16 cellular contexts compared by ENCODE assay signal in genomic region chr10:124655191-124656112, GRCh38.
DNase-seq lines count a peak whose midpoint lies in the region; ATAC-seq and TF ChIP-seq lines count a peak whose summit lies in the region.
"Had no signal": no experiment of that assay in that cellular context is flagged by ENCODE, and none has a peak within 500 bp of the region (broad histone marks: within the 10 kb centered on the region; RNA-seq: fewer than 3 reads in every experiment).

No MANE protein-coding gene starts in this region.

- H2AFZ ChIP-seq in neuronal stem cell (ENCODE audit: low read length) (no peak overlapping the region), osteoblast (ENCODE audit: low read length) (no peak overlapping the region), mesenchymal stem cell (ENCODE audit: low read depth, low read length) (no peak overlapping the region)

- H2BK120ac ChIP-seq in neuronal stem cell (ENCODE audit: low read depth, low read length), result peak overlapping the region; percentile 43
- H2BK120ac ChIP-seq in mesenchymal stem cell (ENCODE audit: low read depth, low read length), result no peak overlapping the region

- H2BK12ac ChIP-seq in neuronal stem cell (ENCODE audit: low read length), result no peak overlapping the region
- H2BK12ac ChIP-seq in mesenchymal stem cell (ENCODE audit: low read length in 2 of 2), result no peak overlapping the region

- H3K4me3 Mint-ChIP-seq in endothelial cell (ENCODE audit: unreplicated experiment), result peak overlapping the region; percentile 48
- H3K4me3 Mint-ChIP-seq: activated naive CD8-positive, alpha-beta T cell treated with anti-CD3 and anti-CD28 coated beads, Interleukin-2, amount 10 ng/mL, durations not matched to agents 7 days and 5 days had no signal

- H4K91ac ChIP-seq in neuronal stem cell (ENCODE audit: low read depth, low read length, poor library complexity) (no peak overlapping the region), mesenchymal stem cell (ENCODE audit: low read length) (no peak overlapping the region)

- H2AK5ac ChIP-seq in neuronal stem cell (ENCODE audit: low read depth, low read length) (no peak overlapping the region), mesenchymal stem cell (ENCODE audit: low read length, severe bottlenecking) (no peak overlapping the region)

- peaks cover 13% of the 10 kb centered on the region for H3K27me3 Mint-ChIP-seq in endothelial cell (ENCODE audit: unreplicated experiment)

- H3K36me3 Mint-ChIP-seq in endothelial cell (ENCODE audit: low read depth, unreplicated experiment), result peaks cover 6% of the 10 kb centered on the region
- H3K36me3 Mint-ChIP-seq: activated naive CD8-positive, alpha-beta T cell treated with anti-CD3 and anti-CD28 coated beads, Interleukin-2, amount 10 ng/mL, durations not matched to agents 7 days and 5 days had no signal

- no peak overlapping the region for H2BK15ac ChIP-seq in neuronal stem cell (ENCODE audit: low read length)
- H2BK15ac ChIP-seq in mesenchymal stem cell (ENCODE audit: low read depth, poor library complexity, severe bottlenecking), result no peak overlapping the region

- DNase-seq in endothelial cell (ENCODE audit: low spot score) (no peak), neuronal stem cell (ENCODE audit: low spot score) (no peak), RKO (ENCODE audit: low spot score) (no peak), osteoblast (ENCODE audit: insufficient read length, low spot score, missing footprints) (no peak), mesenchymal stem cell (no peak)
- DNase-seq: activated naive CD8-positive, alpha-beta T cell treated with anti-CD3 and anti-CD28 coated beads, Interleukin-2, amount 10 ng/mL, durations not matched to agents 7 days and 5 days; BE2C; colonic mucosa; islet precursor cell; KBM-7; NCI-H2029 treated with DMSO at 0.1 percent for 48 hours; stimulated activated CD4-positive, alpha-beta T cell treated with anti-CD3 and anti-CD28 coated beads, Interleukin-12 subunit alpha, Interleukin-12 subunit beta, amount 100 ng/mL, for 4 hours; SW 1271 had no signal

- H3K36me3 ChIP-seq in BLaER1 treated with 17β-estradiol and CSF1 and Interleukin-3, amounts not matched to agents 10 nM and 100 nM, result peaks cover 0 to 40% (median 8%) of the 10 kb centered on the region in 11 experiments; a peak in 9 of 22 replicates
- H3K36me3 ChIP-seq in KOPT-K1 (ENCODE audit: insufficient read depth, low read length) (0 out of 2 replicates have a peak, but pooled peaks cover 10% of the 10 kb centered on the region), neuronal stem cell (replicated peaks in 1 of 2; ENCODE audit: control insufficient read depth in 2 of 2, insufficient read depth in 2 of 2, low read length in 2 of 2) (peaks cover 8 to 28% of the 10 kb centered on the region in 2 donors), osteoblast (ENCODE audit: insufficient read depth, low read length) (no peaks in the 10 kb centered on the region), mesenchymal stem cell (ENCODE audit: control insufficient read depth in 1 of 2, insufficient read depth in 2 of 2, low read depth in 1 of 2, low read length in 2 of 2) (peaks cover 4 to 28% of the 10 kb centered on the region in 2 experiments)
- H3K36me3 ChIP-seq: BE2C, colonic mucosa had no signal

- no peak for TF ChIP-seq CTCF in endothelial cell (IDR thresholded peaks at IDR 0.05; ENCODE audit: unreplicated experiment)
- no peak for TF ChIP-seq CTCF in osteoblast (IDR thresholded peaks at IDR 0.05; ENCODE audit: extremely low read depth, low read depth, low read length)

- H4K20me1 ChIP-seq in BLaER1 treated with 17β-estradiol and CSF1 and Interleukin-3, amounts not matched to agents 10 nM and 100 nM, result peaks cover 9 to 91% (median 53%) of the 10 kb centered on the region in 11 experiments; a peak in 19 of 22 replicates
- peaks cover 20% of the 10 kb centered on the region for H4K20me1 ChIP-seq in osteoblast (ENCODE audit: insufficient read depth, low read length)

- H2BK5ac ChIP-seq in neuronal stem cell (ENCODE audit: low read length), result peak overlapping the region; percentile 63
- no peak overlapping the region for H2BK5ac ChIP-seq in mesenchymal stem cell (ENCODE audit: low read depth, low read length, poor library complexity, severe bottlenecking)

- H3K14ac ChIP-seq in neuronal stem cell (ENCODE audit: low read length), result no peak overlapping the region
- H3K14ac ChIP-seq in mesenchymal stem cell (ENCODE audit: low read length in 2 of 2), result no peak overlapping the region

- no peak overlapping the region; a peak in 1 of 20 replicates for H3K4me3 ChIP-seq in BLaER1 treated with 17β-estradiol and CSF1 and Interleukin-3, amounts not matched to agents 10 nM and 100 nM
- H3K4me3 ChIP-seq in neuronal stem cell (ENCODE audit: low read length in 2 of 2) (no peak overlapping the region), osteoblast (ENCODE audit: insufficient read depth, low read length) (no peak overlapping the region), mesenchymal stem cell (ENCODE audit: insufficient read depth in 1 of 2, low read depth in 1 of 2, low read length in 2 of 2) (no peak overlapping the region)
- H3K4me3 ChIP-seq: colonic mucosa had no signal

- H3K9me3 Mint-ChIP-seq in endothelial cell (ENCODE audit: unreplicated experiment), result no peaks in the 10 kb centered on the region
- H3K9me3 Mint-ChIP-seq: activated naive CD8-positive, alpha-beta T cell treated with anti-CD3 and anti-CD28 coated beads, Interleukin-2, amount 10 ng/mL, durations not matched to agents 7 days and 5 days had no signal

- H4K8ac ChIP-seq in neuronal stem cell (ENCODE audit: low read depth, low read length) (no peak overlapping the region), mesenchymal stem cell (ENCODE audit: low read length) (no peak overlapping the region)

- H3K9ac ChIP-seq in BLaER1 treated with 17β-estradiol and CSF1 and Interleukin-3, amounts not matched to agents 10 nM and 100 nM, result peak overlapping the region in 9 of 11 experiments; percentile 13 to 67 (median 56); a peak in 13 of 22 replicates
- H3K9ac ChIP-seq in neuronal stem cell (ENCODE audit: low read depth, low read length, poor library complexity), result peak overlapping the region; percentile 7
- H3K9ac ChIP-seq in mesenchymal stem cell (ENCODE audit: low read length), result no peak overlapping the region

- no peak for ATAC-seq in GM21528 (IDR thresholded peaks at IDR 0.05; ENCODE audit: low FRiP score, unreplicated experiment)

- H3K4ac ChIP-seq in neuronal stem cell (ENCODE audit: low read length) (no peak overlapping the region), mesenchymal stem cell (ENCODE audit: low read depth in 1 of 2, low read length in 2 of 2) (no peak overlapping the region)

- peak overlapping the region; percentile 1 to 97 (median 74); a peak in 20 of 22 replicates for H3K27ac ChIP-seq in BLaER1 treated with 17β-estradiol and CSF1 and Interleukin-3, amounts not matched to agents 10 nM and 100 nM
- H3K27ac ChIP-seq in KOPT-K1 (ENCODE audit: low read depth, low read length, poor library complexity, severe bottlenecking) (peak overlapping the region; percentile 70), neuronal stem cell (replicated peaks; ENCODE audit: low read length) (no peak overlapping the region), osteoblast (ENCODE audit: low read depth, low read length) (no peak overlapping the region), mesenchymal stem cell (ENCODE audit: low read length, poor library complexity, severe bottlenecking) (no peak overlapping the region)
- H3K27ac ChIP-seq: colonic mucosa had no signal

- H3K79me2 ChIP-seq in osteoblast (ENCODE audit: insufficient read depth, low read length), result no peaks in the 10 kb centered on the region

- H3K27me3 ChIP-seq in BLaER1 treated with 17β-estradiol and CSF1 and Interleukin-3, amounts not matched to agents 10 nM and 100 nM, result no peaks in the 10 kb centered on the region
- H3K27me3 ChIP-seq in neuronal stem cell (ENCODE audit: control insufficient read depth in 3 of 3, insufficient read depth in 3 of 3, low read depth in 1 of 3, low read length in 3 of 3), result no peaks in the 10 kb centered on the region
- H3K27me3 ChIP-seq in osteoblast (ENCODE audit: insufficient read depth, low read length), result no peaks in the 10 kb centered on the region
- H3K27me3 ChIP-seq in mesenchymal stem cell (ENCODE audit: control insufficient read depth in 1 of 2, insufficient read depth in 1 of 2, low read length in 2 of 2), result no peaks in the 10 kb centered on the region
- H3K27me3 ChIP-seq: BE2C, colonic mucosa had no signal

- H3K9me3 ChIP-seq in BLaER1 treated with 17β-estradiol and CSF1 and Interleukin-3, amounts not matched to agents 10 nM and 100 nM (replicated peaks in 1 of 11), result no peaks in the 10 kb centered on the region
- H3K9me3 ChIP-seq in KOPT-K1 (ENCODE audit: insufficient read depth, low read length, poor library complexity, severe bottlenecking) (no peaks in the 10 kb centered on the region), neuronal stem cell (replicated peaks in 1 of 2; ENCODE audit: control insufficient read depth in 2 of 2, insufficient read depth in 1 of 2, low read depth in 1 of 2, low read length in 2 of 2) (no peaks in the 10 kb centered on the region), osteoblast (ENCODE audit: low read depth, low read length) (no peaks in the 10 kb centered on the region), mesenchymal stem cell (ENCODE audit: control insufficient read depth, low read length) (no peaks in the 10 kb centered on the region)
- H3K9me3 ChIP-seq: BE2C, colonic mucosa had no signal

- no CpG with 5 or more reads among the region's 13 CpGs for WGBS in neuronal stem cell (ENCODE audit: extremely low coverage in 2 of 2, insufficient read length in 2 of 2, insufficient replicate concordance in 1 of 2), 2 donors
- WGBS in mesenchymal stem cell, result 95% methylated on average over 13 of the region's 13 CpGs

- H3K4me1 Mint-ChIP-seq in endothelial cell (ENCODE audit: unreplicated experiment), result peaks cover 12% of the 10 kb centered on the region

- H3K27ac Mint-ChIP-seq in endothelial cell (ENCODE audit: unreplicated experiment), result no peak overlapping the region
- H3K27ac Mint-ChIP-seq: activated naive CD8-positive, alpha-beta T cell treated with anti-CD3 and anti-CD28 coated beads, Interleukin-2, amount 10 ng/mL, durations not matched to agents 7 days and 5 days had no signal

- H3K4me2 ChIP-seq in BLaER1 treated with 17β-estradiol and CSF1 and Interleukin-3, amounts not matched to agents 10 nM and 100 nM, result peak overlapping the region; percentile 76 to 100 (median 96)
- H3K4me2 ChIP-seq in neuronal stem cell (ENCODE audit: insufficient read depth, low read length, poor library complexity, severe bottlenecking) (no peak overlapping the region), osteoblast (ENCODE audit: insufficient read depth, low read length) (no peak overlapping the region), mesenchymal stem cell (ENCODE audit: low read length, poor library complexity, severe bottlenecking) (no peak overlapping the region)

- peak overlapping the region; percentile 65 for H3K23ac ChIP-seq in neuronal stem cell (ENCODE audit: low read depth, low read length, poor library complexity)
- no peak overlapping the region for H3K23ac ChIP-seq in mesenchymal stem cell (ENCODE audit: low read length in 2 of 2)

- H3K4me1 ChIP-seq in BLaER1 treated with 17β-estradiol and CSF1 and Interleukin-3, amounts not matched to agents 10 nM and 100 nM, result peaks cover 95 to 97% (median 96%) of the 10 kb centered on the region in 10 experiments
- H3K4me1 ChIP-seq in neuronal stem cell (ENCODE audit: control insufficient read depth in 2 of 2, insufficient read depth in 1 of 2, low read depth in 1 of 2, low read length in 2 of 2), result peaks cover 8 to 16% of the 10 kb centered on the region in 2 donors
- peaks cover 3% of the 10 kb centered on the region for H3K4me1 ChIP-seq in osteoblast (ENCODE audit: insufficient read depth, low read length)
- peaks cover 10% of the 10 kb centered on the region for H3K4me1 ChIP-seq in mesenchymal stem cell (ENCODE audit: control insufficient read depth, insufficient read depth, low read depth, low read length)
- H3K4me1 ChIP-seq: colonic mucosa had no signal

- peak overlapping the region; percentile 48 for H3K18ac ChIP-seq in neuronal stem cell (ENCODE audit: low read length)
- H3K18ac ChIP-seq in mesenchymal stem cell (ENCODE audit: low read depth in 1 of 2, low read length in 2 of 2), result no peak overlapping the region

- H3K79me1 ChIP-seq in neuronal stem cell (ENCODE audit: low read depth, low read length), result peaks cover 8% of the 10 kb centered on the region
- H3K79me1 ChIP-seq in mesenchymal stem cell (replicated peaks; ENCODE audit: low read length, poor library complexity, severe bottlenecking), result peaks cover 41% of the 10 kb centered on the region

Comparison
In these comparisons a context has a peak if more than half of its experiments do, and no peak if none do; other contexts are left out.
1. H3K27ac ChIP-seq: peak in BLaER1 treated with 17β-estradiol and CSF1 and Interleukin-3, amounts not matched to agents 10 nM and 100 nM (11 of 11) and KOPT-K1 (single experiment); none in neuronal stem cell (single experiment), osteoblast (single experiment) and mesenchymal stem cell (single experiment).
2. H3K4me2 ChIP-seq: peak in BLaER1 treated with 17β-estradiol and CSF1 and Interleukin-3, amounts not matched to agents 10 nM and 100 nM (11 of 11); none in neuronal stem cell (single experiment), osteoblast (single experiment) and mesenchymal stem cell (single experiment).